ENCODE assay signal across 12 cellular contexts in the genomic region with DNA sequence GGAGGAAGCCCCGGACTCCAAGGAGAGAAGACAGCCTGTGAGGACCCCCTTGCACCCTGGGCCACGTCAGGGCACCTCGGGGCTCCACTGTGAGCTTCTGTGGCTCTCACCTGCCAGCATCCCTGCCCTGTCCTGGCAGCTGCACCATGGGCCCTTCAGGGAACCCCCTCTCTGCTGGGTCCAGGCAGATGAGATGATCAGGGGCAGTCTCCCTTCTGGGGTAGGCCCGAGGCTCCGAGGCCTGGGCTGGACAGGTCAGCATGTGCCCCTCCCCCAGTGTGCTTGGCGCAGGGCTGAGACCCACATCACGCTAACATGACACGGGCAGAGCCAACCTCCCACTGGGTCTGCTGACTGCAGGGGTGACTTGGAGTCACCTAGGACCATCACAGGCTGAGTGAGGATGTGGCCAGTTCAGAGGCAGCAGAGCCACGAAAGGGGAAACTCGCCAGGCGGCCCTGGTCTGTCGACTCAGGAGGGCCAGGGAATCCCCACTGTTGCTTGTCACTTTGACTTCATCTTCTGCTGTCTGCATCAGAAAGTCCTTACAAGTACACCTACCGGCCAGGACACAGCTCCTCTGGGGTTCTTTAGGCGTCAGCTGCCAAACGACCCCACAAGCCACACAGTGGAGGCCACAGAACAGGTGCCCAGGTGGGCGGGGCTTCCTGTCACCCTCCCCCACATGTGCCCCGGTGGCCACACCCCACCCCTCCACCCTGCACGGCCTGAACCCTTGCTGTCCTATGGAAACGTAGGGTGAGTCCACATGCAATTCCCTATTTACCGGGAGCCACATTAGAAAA. TPM values are rescaled to one million over a fixed set of nuclear protein-coding genes. Genes with fewer than 3 reads are reported as not detected.
DNase-seq lines count a peak whose midpoint lies in the region; ATAC-seq and TF ChIP-seq lines count a peak whose summit lies in the region.
"Had no signal": no experiment of that assay in that cellular context is flagged by ENCODE, and none has a peak within 500 bp of the region (broad histone marks: within the 10 kb centered on the region; RNA-seq: fewer than 3 reads in every experiment).

No MANE protein-coding gene starts in this region.

- H3K9me3 Mint-ChIP-seq in chondrocyte (ENCODE audit: low read depth), result no peaks in the 10 kb centered on the region

- H3K27me3 ChIP-seq in A673 (replicated peaks; ENCODE audit: insufficient read depth, low read depth, low read length, poor library complexity), result no peaks in the 10 kb centered on the region

- H3K27ac ChIP-seq in A673 (ENCODE audit: low read depth, low read length, poor library complexity, severe bottlenecking), result no peak overlapping the region

- H3K27ac Mint-ChIP-seq in T-helper 17 cell (peak overlapping the region; percentile 88), chondrocyte (ENCODE audit: unreplicated experiment) (no peak overlapping the region)

- CTCF ChIA-PET in A673 (lab: Charles Lee), result no interaction called here

- H3K36me3 Mint-ChIP-seq in T-helper 17 cell (ENCODE audit: low read depth), result peaks cover 5% of the 10 kb centered on the region
- peaks cover 2% of the 10 kb centered on the region for H3K36me3 Mint-ChIP-seq in chondrocyte (ENCODE audit: low read depth)

- ATAC-seq in T-helper 17 cell, result peak; percentile 24
- no peak for ATAC-seq in stimulated activated naive CD8-positive, alpha-beta T cell treated with anti-CD3 and anti-CD28 coated beads, Interleukin-15, Interleukin-2, amounts not matched to agents 100 U/mL and 50 U/mL, for 24 hours
- ATAC-seq: left ventricle myocardium superior, sciatic nerve had no signal

- TF ChIP-seq CTCF in chondrocyte (IDR thresholded peaks at IDR 0.05) (no peak), A673 (conservative IDR thresholded peaks at IDR 0.05; ENCODE audit: low read depth, low read length) (no peak)

- peaks cover 23% of the 10 kb centered on the region for H3K4me1 Mint-ChIP-seq in T-helper 17 cell
- peaks cover 22% of the 10 kb centered on the region for H3K4me1 Mint-ChIP-seq in chondrocyte (ENCODE audit: low read depth)

- H3K4me1 ChIP-seq in A673 (ENCODE audit: insufficient read depth, low read length, poor library complexity, severe bottlenecking), result peaks cover 3% of the 10 kb centered on the region

- BruUV-seq in A673 (replicated peaks; lab: Mats Ljungman, UMichigan), result no TSS peak

- POLR2A ChIA-PET in A673 (lab: Charles Lee; ENCODE audit: low non-redundant PET), result no interaction called here

- peak; percentile 31 for DNase-seq in activated T-cell treated with anti-CD3 and anti-CD28 coated beads, Interleukin-2, amount 50 U/mL, for 1 hour
- DNase-seq in activated T-cell treated with anti-CD3 and anti-CD28 coated beads for 4 hours (no peak), T-helper 17 cell (peak in 1 of 3 donors; percentile 12), chondrocyte (ENCODE audit: low spot score) (no peak), cerebellum (ENCODE audit: low spot score) (no peak), AG20443 (ENCODE audit: low spot score) (no peak), A673 (ENCODE audit: low spot score) (no peak)
- peak; percentile 35 for DNase-seq in stimulated activated naive CD8-positive, alpha-beta T cell treated with anti-CD3 and anti-CD28 coated beads, Interleukin-15, Interleukin-2, amounts not matched to agents 100 U/mL and 50 U/mL, for 24 hours
- DNase-seq: left ventricle myocardium superior, NCI-H2107 had no signal

- intact Hi-C loops in A673 (cut with micrococcal nuclease; ENCODE audit: unreplicated experiment), result no loop called here

- H3K27me3 Mint-ChIP-seq in T-helper 17 cell (no peaks in the 10 kb centered on the region), chondrocyte (ENCODE audit: low read depth) (no peaks in the 10 kb centered on the region)

- H3K9me3 ChIP-seq in T-helper 17 cell (ENCODE audit: control insufficient read depth, low read length, poor library complexity, severe bottlenecking) (no peaks in the 10 kb centered on the region), A673 (ENCODE audit: low read depth, low read length, poor library complexity, severe bottlenecking) (no peaks in the 10 kb centered on the region)

- H3K4me3 Mint-ChIP-seq in T-helper 17 cell (peak overlapping the region; percentile 85), chondrocyte (ENCODE audit: unreplicated experiment) (peak overlapping the region; percentile 48)

- H3K4me3 ChIP-seq in A673 (ENCODE audit: low read depth, low read length, poor library complexity, severe bottlenecking), result no peak overlapping the region

- peaks cover 2% of the 10 kb centered on the region for H3K36me3 ChIP-seq in A673 (ENCODE audit: insufficient read depth, low read length, poor library complexity, severe bottlenecking)

RNA-seq across cellular contexts. Expression of gene GALNS, which starts 2.2 kb away (rescaled TPM):
- total RNA-seq in T-helper 17 cell (10 to 100 TPM; 37.2 to 38.6 TPM), chondrocyte (34.1 to 36.6 TPM (median 34.6 TPM) in 3 replicates), cerebellum (19.1 TPM), A673 (2021) (54.8 and 60.6 TPM in 2 replicates)

RNA-seq across cellular contexts. Expression of gene TRAPPC2L, which starts 2.4 kb away (rescaled TPM):
- total RNA-seq in T-helper 17 cell, result 10 to 100 TPM; 33.5 to 43.0 TPM
- 42.7 to 55.8 TPM (median 52.5 TPM) in 3 replicates for total RNA-seq in chondrocyte
- 26.9 TPM for total RNA-seq in cerebellum
- total RNA-seq in A673 (2021), result 89.9 and 98.6 TPM in 2 replicates

RNA-seq across cellular contexts. Expression of gene PABPN1L, which starts 12.0 kb away (rescaled TPM):
- total RNA-seq in T-helper 17 cell (not detected), chondrocyte (not detected in 3 replicates), cerebellum (not detected), A673 (2021) (not detected in 2 replicates)
- total RNA-seq: fibroblast of lung, left ventricle myocardium superior, sciatic nerve had no signal

RNA-seq across cellular contexts. Expression of gene APRT, which starts 42.8 kb away (rescaled TPM):
- 100 to 1,000 TPM; 130 to 158 TPM for total RNA-seq in T-helper 17 cell
- total RNA-seq in chondrocyte, result 68.8 to 90.2 TPM (median 70.7 TPM) in 3 replicates
- total RNA-seq in cerebellum, result 10.9 TPM
- 129 and 134 TPM in 2 replicates for total RNA-seq in A673 (2021)

RNA-seq across cellular contexts. Expression of gene CDT1, which starts 50.9 kb away (rescaled TPM):
- total RNA-seq in T-helper 17 cell, result 1 to 10 TPM in 1 of 2 donors, under 1 TPM in 1; 0.42 to 1.3 TPM
- total RNA-seq in chondrocyte, result 2.9 to 11.7 TPM (median 3.7 TPM) in 3 replicates
- 7.9 TPM for total RNA-seq in cerebellum
- total RNA-seq in A673 (2021), result 103 TPM in 2 replicates

Comparison
In these comparisons a context has a peak if more than half of its experiments do, and no peak if none do; other contexts are left out.
1. DNase-seq: peak in activated T-cell treated with anti-CD3 and anti-CD28 coated beads, Interleukin-2, amount 50 U/mL, for 1 hour (single experiment) and stimulated activated naive CD8-positive, alpha-beta T cell treated with anti-CD3 and anti-CD28 coated beads, Interleukin-15, Interleukin-2, amounts not matched to agents 100 U/mL and 50 U/mL, for 24 hours (single experiment); none in activated T-cell treated with anti-CD3 and anti-CD28 coated beads for 4 hours (single experiment), chondrocyte (single experiment), cerebellum (single experiment), AG20443 (single experiment) and A673 (single experiment).